Comparison of ENCODE assay signal across 8 cellular contexts in the genomic region with DNA sequence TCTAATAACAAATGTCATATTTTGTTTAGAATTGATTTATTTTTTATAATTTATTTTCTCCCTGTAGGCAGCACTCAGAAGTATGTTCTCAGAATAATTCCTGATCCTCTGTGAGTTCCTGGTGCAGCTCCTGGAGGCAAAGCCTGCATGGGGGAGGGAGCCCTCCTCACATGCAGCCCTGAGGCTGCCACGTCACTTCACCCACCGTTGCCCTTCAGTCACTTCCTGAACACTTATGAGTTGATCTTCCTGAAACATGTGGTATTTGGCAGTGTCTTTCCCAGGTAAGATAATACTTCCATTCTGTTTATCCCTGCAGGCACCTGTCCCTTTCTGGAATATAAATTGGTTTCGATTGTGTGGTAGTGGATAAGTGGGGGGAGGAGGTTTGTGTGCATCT.
DNase-seq lines count a peak whose midpoint lies in the region; ATAC-seq and TF ChIP-seq lines count a peak whose summit lies in the region.
"Not testable (repeated sequence)": the region's sequence is repeated elsewhere in the genome, so short reads cannot be mapped to it uniquely, and the experiment has no call there.

No MANE protein-coding gene starts in this region.

- not testable (repeated sequence) for H3F3A ChIP-seq in PC-3 (ENCODE audit: low read length, unreplicated experiment)

- not testable (repeated sequence) for DNase-seq in PC-3; activated naive CD8-positive, alpha-beta T cell treated with anti-CD3 and anti-CD28 coated beads, Interleukin-2, amount 10 ng/mL, durations not matched to agents 7 days and 5 days; natural killer cell; stimulated activated naive B cell treated with anti-CD40 and anti-IgM and Interleukin-4, amounts not matched to agents 10 μg/mL and 1 μg/mL and 100 μg/mL, for 72 hours

- not testable (repeated sequence) for H3K36me3 ChIP-seq in PC-3 (ENCODE audit: low read depth, low read length)

- intact Hi-C loops in PC-3 (cut with micrococcal nuclease); natural killer cell (cut with micrococcal nuclease): not testable (repeated sequence)

- not testable (repeated sequence) for BruUV-seq in PC-3 (replicated peaks; lab: Mats Ljungman, UMichigan)

- H3K4me3 Mint-ChIP-seq in activated naive CD8-positive, alpha-beta T cell treated with anti-CD3 and anti-CD28 coated beads, Interleukin-2, amount 10 ng/mL, durations not matched to agents 7 days and 5 days; natural killer cell; stimulated activated naive B cell treated with anti-CD40 and anti-IgM and Interleukin-4, amounts not matched to agents 10 μg/mL and 1 μg/mL and 100 μg/mL, for 72 hours: not testable (repeated sequence)

- H3K4me3 ChIP-seq in PC-3 (ENCODE audit: low read length) = not testable (repeated sequence)

- POLR2A ChIA-PET in PC-3 (lab: Charles Lee; ENCODE audit: unreplicated experiment); activated naive CD8-positive, alpha-beta T cell treated with anti-CD3 and anti-CD28 coated beads, Interleukin-2, amount 10 ng/mL, durations not matched to agents 7 days and 5 days (lab: Charles Lee): not testable (repeated sequence)

- not testable (repeated sequence) for H3K4me1 ChIP-seq in PC-3 (ENCODE audit: insufficient read depth, low read length)

- not testable (repeated sequence) for H3K9me3 ChIP-seq in PC-3 (ENCODE audit: low read length)

- H3K27me3 Mint-ChIP-seq in activated naive CD8-positive, alpha-beta T cell treated with anti-CD3 and anti-CD28 coated beads, Interleukin-2, amount 10 ng/mL, durations not matched to agents 7 days and 5 days; natural killer cell (ENCODE audit: low read depth in 2 of 2): not testable (repeated sequence)
- H3K27me3 Mint-ChIP-seq in stimulated activated naive B cell treated with anti-CD40 and anti-IgM and Interleukin-4, amounts not matched to agents 10 μg/mL and 1 μg/mL and 100 μg/mL, for 72 hours = peaks cover 7 to 13% of the 10 kb centered on the region in 2 donors

- ATAC-seq in GM18519 (IDR thresholded peaks at IDR 0.05; ENCODE audit: low FRiP score, unreplicated experiment) (peak; percentile 34), GM21423 (IDR thresholded peaks at IDR 0.05; ENCODE audit: unreplicated experiment) (peak; percentile 43), HG02610 (IDR thresholded peaks at IDR 0.05; ENCODE audit: unreplicated experiment) (peak; percentile 55), HG03342 (IDR thresholded peaks at IDR 0.05; ENCODE audit: unreplicated experiment) (peak; percentile 37), PC-3 (peak; percentile 60), natural killer cell (peak in 2 of 3 donors; percentile 26 to 42)
- peak; percentile 46 for ATAC-seq in activated naive CD8-positive, alpha-beta T cell treated with anti-CD3 and anti-CD28 coated beads, Interleukin-2, amount 10 ng/mL, durations not matched to agents 7 days and 5 days (ENCODE audit: low read depth)
- peak; percentile 58 to 74 for ATAC-seq in stimulated activated naive B cell treated with anti-CD40 and anti-IgM and Interleukin-4, amounts not matched to agents 10 μg/mL and 1 μg/mL and 100 μg/mL, for 72 hours (replicated peaks)

- not testable (repeated sequence) for H3K9me2 ChIP-seq in PC-3 (replicated peaks; ENCODE audit: low read length)

- H3K9ac ChIP-seq in PC-3 (ENCODE audit: low read length) = not testable (repeated sequence)

- not testable (repeated sequence) for H2AFZ ChIP-seq in PC-3 (ENCODE audit: low read length)

- not testable (repeated sequence) for H4K20me1 ChIP-seq in PC-3 (ENCODE audit: low read length)

- TF ChIP-seq CTCF in PC-3 (conservative IDR thresholded peaks at IDR 0.05; ENCODE audit: low read depth, low read length); natural killer cell (IDR thresholded peaks at IDR 0.05): not testable (repeated sequence)

- not testable (repeated sequence) for H3K4me2 ChIP-seq in PC-3 (ENCODE audit: low read length)

- H3K27me3 ChIP-seq in PC-3 (ENCODE audit: low read length) = not testable (repeated sequence)

- CTCF ChIA-PET in PC-3 (lab: Charles Lee) = not testable (repeated sequence)

- H3K9me3 Mint-ChIP-seq in activated naive CD8-positive, alpha-beta T cell treated with anti-CD3 and anti-CD28 coated beads, Interleukin-2, amount 10 ng/mL, durations not matched to agents 7 days and 5 days; natural killer cell; stimulated activated naive B cell treated with anti-CD40 and anti-IgM and Interleukin-4, amounts not matched to agents 10 μg/mL and 1 μg/mL and 100 μg/mL, for 72 hours: not testable (repeated sequence)

- not testable (repeated sequence) for H3K27ac Mint-ChIP-seq in activated naive CD8-positive, alpha-beta T cell treated with anti-CD3 and anti-CD28 coated beads, Interleukin-2, amount 10 ng/mL, durations not matched to agents 7 days and 5 days; natural killer cell; stimulated activated naive B cell treated with anti-CD40 and anti-IgM and Interleukin-4, amounts not matched to agents 10 μg/mL and 1 μg/mL and 100 μg/mL, for 72 hours

- not testable (repeated sequence) for H3K27ac ChIP-seq in PC-3 (ENCODE audit: low read length)

- H3K79me2 ChIP-seq in PC-3 (ENCODE audit: low read length) = not testable (repeated sequence)

- H3K4me1 Mint-ChIP-seq in activated naive CD8-positive, alpha-beta T cell treated with anti-CD3 and anti-CD28 coated beads, Interleukin-2, amount 10 ng/mL, durations not matched to agents 7 days and 5 days; natural killer cell; stimulated activated naive B cell treated with anti-CD40 and anti-IgM and Interleukin-4, amounts not matched to agents 10 μg/mL and 1 μg/mL and 100 μg/mL, for 72 hours: not testable (repeated sequence)

- H3K36me3 Mint-ChIP-seq in activated naive CD8-positive, alpha-beta T cell treated with anti-CD3 and anti-CD28 coated beads, Interleukin-2, amount 10 ng/mL, durations not matched to agents 7 days and 5 days; natural killer cell; stimulated activated naive B cell treated with anti-CD40 and anti-IgM and Interleukin-4, amounts not matched to agents 10 μg/mL and 1 μg/mL and 100 μg/mL, for 72 hours: not testable (repeated sequence)
